22 cellular contexts compared by ENCODE assay signal in genomic region chr2:160532388-160532787, GRCh38.
"Had no signal": no experiment of that assay in that cellular context is flagged by ENCODE, and none has a peak within 500 bp of the region (broad histone marks: within the 10 kb centered on the region; RNA-seq: fewer than 3 reads in every experiment).

No MANE protein-coding gene starts in this region.

- DNase-seq: colonic mucosa; cortex of kidney; effector CD8-positive, alpha-beta T cell; effector memory CD8-positive, alpha-beta T cell; endodermal cell; foreskin keratinocyte; heart right ventricle; hippocampal formation; left cardiac atrium; left lung; left ventricle myocardium superior; lower lobe of right lung; mesenchymal stem cell; mucosa of descending colon had no signal

- H3K4me3 Mint-ChIP-seq: dendritic cell treated with granulocyte-macrophage colony-stimulating factor and Interleukin-4, amounts not matched to agents 40 ng/mL and 50 ng/mL, for 4 days; effector memory CD8-positive, alpha-beta T cell; endodermal cell; mesothelial cell of epicardium had no signal

- H3K4me1 ChIP-seq: colonic mucosa, foreskin keratinocyte, left lung, lower lobe of right lung had no signal

- H3K9me3 ChIP-seq: colonic mucosa, esophagus muscularis mucosa, gastroesophageal sphincter, heart right ventricle, left lung, lower lobe of right lung, mucosa of descending colon had no signal

- H3K27me3 ChIP-seq: colonic mucosa, esophagus muscularis mucosa, foreskin keratinocyte, gastroesophageal sphincter, heart right ventricle, left lung had no signal

- H3K4me3 ChIP-seq: colonic mucosa, esophagus muscularis mucosa, gastroesophageal sphincter, heart right ventricle, left lung, lower lobe of right lung, mucosa of descending colon had no signal

- H3K27ac ChIP-seq: colonic mucosa, esophagus muscularis mucosa, foreskin keratinocyte, gastroesophageal sphincter, left lung, lower lobe of right lung had no signal

- H3K36me3 ChIP-seq: colonic mucosa, esophagus muscularis mucosa, gastroesophageal sphincter, heart right ventricle, left lung, lower lobe of right lung had no signal

- H3K27ac Mint-ChIP-seq: dendritic cell treated with granulocyte-macrophage colony-stimulating factor and Interleukin-4, amounts not matched to agents 40 ng/mL and 50 ng/mL, for 4 days; effector memory CD8-positive, alpha-beta T cell; endodermal cell; mesothelial cell of epicardium had no signal

- FAIRE-seq: endometrium, frontal cortex, islet of Langerhans, keratinocyte had no signal

- H3K36me3 Mint-ChIP-seq: mesothelial cell of epicardium had no signal

- H3K9me3 Mint-ChIP-seq: dendritic cell treated with granulocyte-macrophage colony-stimulating factor and Interleukin-4, amounts not matched to agents 40 ng/mL and 50 ng/mL, for 4 days; effector memory CD8-positive, alpha-beta T cell; endodermal cell had no signal

- H3K27me3 Mint-ChIP-seq: dendritic cell treated with granulocyte-macrophage colony-stimulating factor and Interleukin-4, amounts not matched to agents 40 ng/mL and 50 ng/mL, for 4 days had no signal

- ATAC-seq: effector memory CD8-positive, alpha-beta T cell; foreskin keratinocyte; gastroesophageal sphincter; heart right ventricle; left cardiac atrium; left lung; left ventricle myocardium superior; lower lobe of right lung; mucosa of descending colon had no signal
